Comparison of ENCODE assay signal across 18 cellular contexts in genomic region chr3:29338377-29338776, GRCh38.
"Had no signal": no experiment of that assay in that cellular context is flagged by ENCODE, and none has a peak within 500 bp of the region (broad histone marks: within the 10 kb centered on the region; RNA-seq: fewer than 3 reads in every experiment).

No MANE protein-coding gene starts in this region.

- DNase-seq: activated CD4-positive, alpha-beta T cell treated with anti-CD3 and anti-CD28 coated beads for 48 hours; activated CD4-positive, alpha-beta T cell treated with anti-CD3 and anti-CD28 coated beads, Interleukin-2, amount 50 U/mL, for 4 hours; activated CD4-positive, CD25-positive, alpha-beta regulatory T cell treated with anti-CD3 and anti-CD28 coated beads, Interleukin-2, amount 50 U/mL, for 72 hours; activated CD8-positive, alpha-beta memory T cell treated with anti-CD3 and anti-CD28 coated beads, Interleukin-2, amount 50 U/mL, for 48 hours; activated CD8-positive, alpha-beta T cell treated with anti-CD3 and anti-CD28 coated beads, Interleukin-2, amount 10 ng/mL, durations not matched to agents 7 days and 5 days; activated T-cell treated with anti-CD3 and anti-CD28 coated beads, Interleukin-2, amount 50 U/mL, for 1 hour; amniotic stem cell; Kasumi-1; NCI-H146; NCI-H187 treated with DMSO at 0.1 percent for 48 hours; NCI-H2081 treated with DMSO at 0.1 percent for 48 hours; NCI-H446; NCI-H524; NCI-H748 treated with DMSO at 0.1 percent for 48 hours; OCI-M1; Right ventricle myocardium superior; RPMI8226 had no signal

- ATAC-seq: activated CD8-positive, alpha-beta T cell treated with anti-CD3 and anti-CD28 coated beads, Interleukin-2, amount 10 ng/mL, durations not matched to agents 7 days and 5 days; Panc1 had no signal
